Comparison of ENCODE assay signal across 11 cellular contexts in the genomic region with DNA sequence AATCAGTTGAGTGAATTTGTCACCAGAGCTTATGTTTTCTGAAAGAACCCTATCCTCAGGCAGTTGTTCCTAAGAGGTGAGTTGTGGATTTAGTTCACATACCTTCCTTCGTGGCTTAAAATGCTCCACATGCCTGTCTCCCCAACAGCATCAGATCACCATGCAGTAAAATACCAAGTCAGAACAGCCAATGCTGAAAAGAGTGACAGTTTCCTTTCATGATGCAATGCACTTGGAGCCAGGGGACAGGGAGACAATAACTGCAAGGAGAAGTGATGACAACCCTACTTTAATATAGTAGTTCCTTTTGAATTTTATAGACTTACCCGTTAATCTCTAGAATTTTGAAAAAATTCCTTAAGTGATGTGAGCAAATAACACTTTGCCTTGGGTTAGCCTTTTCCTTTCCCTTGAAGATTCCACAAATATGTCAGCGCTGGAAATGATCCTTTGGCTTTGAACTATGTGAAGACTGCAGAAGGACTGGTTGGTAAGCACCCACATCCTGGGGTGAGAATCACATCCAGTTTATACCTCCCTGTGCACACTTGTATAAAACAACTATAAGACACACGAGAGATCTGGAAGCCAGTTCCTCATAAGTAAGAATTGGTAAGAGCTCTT.
DNase-seq lines count a peak whose midpoint lies in the region; ATAC-seq and TF ChIP-seq lines count a peak whose summit lies in the region.
"Had no signal": no experiment of that assay in that cellular context is flagged by ENCODE, and none has a peak within 500 bp of the region (broad histone marks: within the 10 kb centered on the region; RNA-seq: fewer than 3 reads in every experiment).

No MANE protein-coding gene starts in this region.

- no peaks in the 10 kb centered on the region for H3K9me3 ChIP-seq in Caco-2
- no peaks in the 10 kb centered on the region for H3K9me3 ChIP-seq in gastroesophageal sphincter
- no peaks in the 10 kb centered on the region for H3K9me3 ChIP-seq in sigmoid colon
- H3K9me3 ChIP-seq: ovary had no signal

- peak overlapping the region; percentile 8 for H3K27ac Mint-ChIP-seq in Caco-2 (ENCODE audit: unreplicated experiment)
- H3K27ac Mint-ChIP-seq in effector memory CD8-positive, alpha-beta T cell, result no peak overlapping the region
- H3K27ac Mint-ChIP-seq: activated CD4-positive, alpha-beta memory T cell treated with anti-CD3 and anti-CD28 coated beads, Interleukin-2, amount 10 ng/mL, durations not matched to agents 7 days and 5 days had no signal

- ATAC-seq in gastroesophageal sphincter (no peak), GM18520 (IDR thresholded peaks at IDR 0.05; ENCODE audit: unreplicated experiment) (no peak), HG03354 (IDR thresholded peaks at IDR 0.05; ENCODE audit: poor library complexity, severe bottlenecking, unreplicated experiment) (no peak)
- no peak for ATAC-seq in effector memory CD8-positive, alpha-beta T cell (replicated peaks)

- intact Hi-C loops in Caco-2 (cut with micrococcal nuclease; ENCODE audit: unreplicated experiment), result loop anchor here (1.0 to 5.0 kb wide), 4 partner anchors 25 to 194 kb away; a partner anchor contains a TSS
- intact Hi-C loops in sigmoid colon (cut with DNase I), result no loop called here

- peak; percentile 48 to 53 for DNase-seq in Caco-2
- peak; percentile 55 for DNase-seq in NB4 (ENCODE audit: low read depth)
- no peak for DNase-seq in sigmoid colon
- DNase-seq in SKM-1 (lab: John Stamatoyannopoulos, UW; ENCODE audit: unreplicated experiment), result no peak
- DNase-seq in effector memory CD8-positive, alpha-beta T cell, result no peak
- DNase-seq: activated CD4-positive, alpha-beta memory T cell treated with anti-CD3 and anti-CD28 coated beads, Interleukin-2, amount 10 ng/mL, durations not matched to agents 7 days and 5 days; DMS153; ovary had no signal

- no peak for TF ChIP-seq POLR2A in NB4 (IDR thresholded peaks at IDR 0.05; ENCODE audit: extremely low read depth, insufficient read length)
- TF ChIP-seq POLR2A in gastroesophageal sphincter (IDR thresholded peaks at IDR 0.05), result no peak
- TF ChIP-seq POLR2A in sigmoid colon (IDR thresholded peaks at IDR 0.05), result no peak

- H3K36me3 ChIP-seq in Caco-2 (ENCODE audit: control insufficient read depth, insufficient read depth, low read length), result no peaks in the 10 kb centered on the region
- H3K36me3 ChIP-seq in gastroesophageal sphincter, result no peaks in the 10 kb centered on the region
- H3K36me3 ChIP-seq in sigmoid colon, result no peaks in the 10 kb centered on the region
- H3K36me3 ChIP-seq: ovary had no signal

- H3K4me1 ChIP-seq in Caco-2 (peaks cover 29% of the 10 kb centered on the region), gastroesophageal sphincter (peaks cover 0 to 20% (median 12%) of the 10 kb centered on the region in 3 donors), sigmoid colon (peaks cover 0 to 22% (median 16%) of the 10 kb centered on the region in 4 donors)

- no peak for TF ChIP-seq CTCF in Caco-2 (IDR thresholded peaks at IDR 0.05; ENCODE audit: insufficient read depth in 1 of 2, low read depth in 1 of 2, low read length in 1 of 2, severe bottlenecking in 1 of 2, unreplicated experiment in 1 of 2)
- TF ChIP-seq CTCF in NB4 (IDR thresholded peaks at IDR 0.05; ENCODE audit: low read depth, low read length), result no peak
- no peak for TF ChIP-seq CTCF in gastroesophageal sphincter (IDR thresholded peaks at IDR 0.05)
- TF ChIP-seq CTCF in sigmoid colon (IDR thresholded peaks at IDR 0.05), result no peak

- H3K27ac ChIP-seq in gastroesophageal sphincter (peak overlapping the region; percentile 6 to 72 (median 62)), sigmoid colon (peak overlapping the region; percentile 45 to 68 (median 58))
- H3K27ac ChIP-seq: ovary had no signal

- POLR2A ChIA-PET in Caco-2 (lab: Charles Lee), result interaction anchor here (1.0 kb wide), 1 partner anchor 109 kb away, joined by 3 read pairs; no protein-coding TSS in a partner anchor

- no peaks in the 10 kb centered on the region for H3K36me3 Mint-ChIP-seq in Caco-2 (ENCODE audit: insufficient read depth, unreplicated experiment)
- no peaks in the 10 kb centered on the region for H3K36me3 Mint-ChIP-seq in effector memory CD8-positive, alpha-beta T cell (ENCODE audit: insufficient read depth)

- 70 to 72% methylated on average over 3 to 4 of the region's 4 CpGs for WGBS in gastroesophageal sphincter (ENCODE audit: low coverage in 1 of 2), 2 donors
- WGBS in sigmoid colon, 2 donors, result 71 to 77% methylated on average over 4 of the region's 4 CpGs

- CTCF ChIA-PET in Caco-2 (lab: Charles Lee), result interaction anchor here (1.2 to 1.8 kb wide), 2 partner anchors 15 to 68 kb away, joined by 3 to 8 read pairs; no protein-coding TSS in a partner anchor

- H3K27me3 ChIP-seq in Caco-2 (replicated peaks; ENCODE audit: control insufficient read depth, insufficient read depth, low read length), result no peaks in the 10 kb centered on the region
- no peaks in the 10 kb centered on the region for H3K27me3 ChIP-seq in gastroesophageal sphincter
- H3K27me3 ChIP-seq in sigmoid colon, result no peaks in the 10 kb centered on the region
- H3K27me3 ChIP-seq: ovary had no signal

- no peaks in the 10 kb centered on the region for H3K9me3 Mint-ChIP-seq in Caco-2 (ENCODE audit: unreplicated experiment)
- no peaks in the 10 kb centered on the region for H3K9me3 Mint-ChIP-seq in effector memory CD8-positive, alpha-beta T cell
- H3K9me3 Mint-ChIP-seq: activated CD4-positive, alpha-beta memory T cell treated with anti-CD3 and anti-CD28 coated beads, Interleukin-2, amount 10 ng/mL, durations not matched to agents 7 days and 5 days had no signal

- H3K4me1 Mint-ChIP-seq in Caco-2 (ENCODE audit: low read depth, unreplicated experiment), result peaks cover 26% of the 10 kb centered on the region
- H3K4me1 Mint-ChIP-seq in effector memory CD8-positive, alpha-beta T cell (ENCODE audit: low read depth in 2 of 2), result no peaks in the 10 kb centered on the region

- BruUV-seq in Caco-2 (replicated peaks; lab: Mats Ljungman, UMichigan), result no TSS peak

- H3K4me3 ChIP-seq in Caco-2 (ENCODE audit: low read depth, low read length), result no peak overlapping the region
- peak overlapping the region; percentile 10 for H3K4me3 ChIP-seq in NB4 (ENCODE audit: low read depth, low read length)
- no peak overlapping the region for H3K4me3 ChIP-seq in gastroesophageal sphincter
- H3K4me3 ChIP-seq in sigmoid colon, result peak overlapping the region in 2 of 4 donors; percentile 0 to 7
- H3K4me3 ChIP-seq: ovary had no signal

- no peak overlapping the region for H3K4me3 Mint-ChIP-seq in Caco-2 (ENCODE audit: unreplicated experiment)
- no peak overlapping the region for H3K4me3 Mint-ChIP-seq in effector memory CD8-positive, alpha-beta T cell
- H3K4me3 Mint-ChIP-seq: activated CD4-positive, alpha-beta memory T cell treated with anti-CD3 and anti-CD28 coated beads, Interleukin-2, amount 10 ng/mL, durations not matched to agents 7 days and 5 days had no signal

- no peaks in the 10 kb centered on the region for H3K27me3 Mint-ChIP-seq in Caco-2 (ENCODE audit: insufficient read depth, unreplicated experiment)
- peaks cover 6 to 13% of the 10 kb centered on the region in 2 donors for H3K27me3 Mint-ChIP-seq in effector memory CD8-positive, alpha-beta T cell
- H3K27me3 Mint-ChIP-seq: activated CD4-positive, alpha-beta memory T cell treated with anti-CD3 and anti-CD28 coated beads, Interleukin-2, amount 10 ng/mL, durations not matched to agents 7 days and 5 days had no signal

- TF ChIP-seq EP300 in gastroesophageal sphincter (IDR thresholded peaks at IDR 0.05) (no peak), sigmoid colon (IDR thresholded peaks at IDR 0.05) (no peak)

Comparison
In these comparisons a context has a peak if more than half of its experiments do, and no peak if none do; other contexts are left out.
1. DNase-seq: peak in Caco-2 (2 of 2) and NB4 (single experiment); none in sigmoid colon (single experiment), SKM-1 (single experiment) and effector memory CD8-positive, alpha-beta T cell (0 of 3).